8 cellular contexts compared by ENCODE assay signal in the genomic region with DNA sequence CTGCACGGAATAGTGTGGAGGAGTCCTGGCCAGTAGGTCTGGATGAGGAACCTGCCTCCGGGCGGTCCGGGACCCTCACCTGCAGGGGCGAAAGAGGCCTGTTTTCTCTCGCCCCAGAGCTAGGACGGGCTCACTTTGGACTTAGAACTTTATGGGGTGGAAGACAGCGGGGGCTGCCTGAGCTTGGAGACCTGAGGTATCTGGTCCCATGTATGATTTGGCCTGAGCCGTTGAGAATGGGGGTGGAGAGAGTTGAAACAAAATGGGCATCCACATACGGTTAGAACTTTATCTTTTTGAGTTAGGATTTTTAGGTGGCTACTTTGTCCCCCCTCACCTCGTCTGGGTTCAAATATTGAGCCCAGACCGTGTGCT. TPM values are rescaled to one million over a fixed set of nuclear protein-coding genes. Genes with fewer than 3 reads are reported as not detected.
DNase-seq lines count a peak whose midpoint lies in the region; ATAC-seq and TF ChIP-seq lines count a peak whose summit lies in the region.

No MANE protein-coding gene starts in this region.

- H3K9me3 ChIP-seq in SK-N-MC (ENCODE audit: low read depth, low read length) = no peaks in the 10 kb centered on the region
- H3K9me3 ChIP-seq in parathyroid adenoma (ENCODE audit: control insufficient read depth, low read length) = no peaks in the 10 kb centered on the region

- H3K79me2 ChIP-seq in parathyroid adenoma = peaks cover 74% of the 10 kb centered on the region

- H3K9me3 Mint-ChIP-seq in activated T-cell treated with anti-CD3 and anti-CD28 coated beads, Interleukin-2, amount 50 U/mL, for 4 hours = no peaks in the 10 kb centered on the region

- peak; percentile 64 for ATAC-seq in activated T-cell treated with anti-CD3 and anti-CD28 coated beads, Interleukin-2, amount 50 U/mL, for 4 hours
- ATAC-seq in HG02623 (IDR thresholded peaks at IDR 0.05; ENCODE audit: unreplicated experiment) = peak; percentile 30

- DNase-seq in activated T-cell treated with anti-CD3 and anti-CD28 coated beads, Interleukin-2, amount 50 U/mL, for 4 hours = no peak
- DNase-seq in activated T-cell treated with anti-CD3 and anti-CD28 coated beads for 4 hours = no peak
- DNase-seq in SK-N-MC (ENCODE audit: low read depth, low spot score) = no peak
- no peak for DNase-seq in fibroblast of villous mesenchyme (ENCODE audit: low read depth)
- DNase-seq in NCI-H1436 (lab: John Stamatoyannopoulos, UW) = no peak
- no peak for DNase-seq in SIG-M5 treated with dmso at 0.1 percent for 504 hours (lab: John Stamatoyannopoulos, UW; ENCODE audit: unreplicated experiment)

- peaks cover 33% of the 10 kb centered on the region for H3K36me3 ChIP-seq in SK-N-MC (ENCODE audit: insufficient read depth, low read length)
- no peaks in the 10 kb centered on the region for H3K36me3 ChIP-seq in parathyroid adenoma (ENCODE audit: control insufficient read depth, insufficient read depth, low read length)

- H3K27ac ChIP-seq in SK-N-MC = peak overlapping the region; percentile 95
- peak overlapping the region; percentile 98 for H3K27ac ChIP-seq in parathyroid adenoma

- peak overlapping the region; percentile 76 for H3K4me2 ChIP-seq in parathyroid adenoma (ENCODE audit: low read length)

- H3K27me3 ChIP-seq in parathyroid adenoma (ENCODE audit: control insufficient read depth, insufficient read depth, low read length) = no peaks in the 10 kb centered on the region

- H3K4me3 Mint-ChIP-seq in activated T-cell treated with anti-CD3 and anti-CD28 coated beads, Interleukin-2, amount 50 U/mL, for 4 hours = peak overlapping the region; percentile 99

- peaks cover 70% of the 10 kb centered on the region for H3K4me1 Mint-ChIP-seq in activated T-cell treated with anti-CD3 and anti-CD28 coated beads, Interleukin-2, amount 50 U/mL, for 4 hours (ENCODE audit: low read depth)

- TF ChIP-seq CTCF in fibroblast of villous mesenchyme (IDR thresholded peaks at IDR 0.05; ENCODE audit: insufficient read depth, low read depth, low read length) (no peak), parathyroid adenoma (IDR thresholded peaks at IDR 0.05) (no peak)

- H3K36me3 Mint-ChIP-seq in activated T-cell treated with anti-CD3 and anti-CD28 coated beads, Interleukin-2, amount 50 U/mL, for 4 hours (ENCODE audit: insufficient read depth) = peaks cover 31% of the 10 kb centered on the region

- H3K4me1 ChIP-seq in parathyroid adenoma = peaks cover 5% of the 10 kb centered on the region

- H2AFZ ChIP-seq in parathyroid adenoma = peak overlapping the region; percentile 93

- peak overlapping the region; percentile 94 for H3K4me3 ChIP-seq in SK-N-MC
- peak overlapping the region; percentile 96 for H3K4me3 ChIP-seq in fibroblast of villous mesenchyme (ENCODE audit: low read depth, low read length)
- peak overlapping the region; percentile 97 for H3K4me3 ChIP-seq in parathyroid adenoma (ENCODE audit: low read depth, low read length)

- no peaks in the 10 kb centered on the region for H3K27me3 Mint-ChIP-seq in activated T-cell treated with anti-CD3 and anti-CD28 coated beads, Interleukin-2, amount 50 U/mL, for 4 hours (ENCODE audit: low read depth)

- peak overlapping the region; percentile 97 for H3K9ac ChIP-seq in SK-N-MC (ENCODE audit: insufficient read length)
- H3K9ac ChIP-seq in parathyroid adenoma = peak overlapping the region; percentile 86

RNA-seq across cellular contexts. Expression of a gene that starts 0.7 kb away (rescaled TPM):
- 100 to 1,000 TPM; 261 to 279 (median 270) TPM for total RNA-seq in activated T-cell treated with anti-CD3 and anti-CD28 coated beads, Interleukin-2, amount 50 U/mL, for 4 hours
- 126 and 160 TPM in 2 replicates for total RNA-seq in fibroblast of villous mesenchyme

RNA-seq across cellular contexts. Expression of a gene that starts 31.5 kb away (rescaled TPM):
- total RNA-seq in activated T-cell treated with anti-CD3 and anti-CD28 coated beads, Interleukin-2, amount 50 U/mL, for 4 hours = 100 to 1,000 TPM; 701 to 707 (median 707) TPM
- 334 and 336 TPM in 2 replicates for total RNA-seq in fibroblast of villous mesenchyme
